13 cellular contexts compared by ENCODE assay signal in the genomic region with DNA sequence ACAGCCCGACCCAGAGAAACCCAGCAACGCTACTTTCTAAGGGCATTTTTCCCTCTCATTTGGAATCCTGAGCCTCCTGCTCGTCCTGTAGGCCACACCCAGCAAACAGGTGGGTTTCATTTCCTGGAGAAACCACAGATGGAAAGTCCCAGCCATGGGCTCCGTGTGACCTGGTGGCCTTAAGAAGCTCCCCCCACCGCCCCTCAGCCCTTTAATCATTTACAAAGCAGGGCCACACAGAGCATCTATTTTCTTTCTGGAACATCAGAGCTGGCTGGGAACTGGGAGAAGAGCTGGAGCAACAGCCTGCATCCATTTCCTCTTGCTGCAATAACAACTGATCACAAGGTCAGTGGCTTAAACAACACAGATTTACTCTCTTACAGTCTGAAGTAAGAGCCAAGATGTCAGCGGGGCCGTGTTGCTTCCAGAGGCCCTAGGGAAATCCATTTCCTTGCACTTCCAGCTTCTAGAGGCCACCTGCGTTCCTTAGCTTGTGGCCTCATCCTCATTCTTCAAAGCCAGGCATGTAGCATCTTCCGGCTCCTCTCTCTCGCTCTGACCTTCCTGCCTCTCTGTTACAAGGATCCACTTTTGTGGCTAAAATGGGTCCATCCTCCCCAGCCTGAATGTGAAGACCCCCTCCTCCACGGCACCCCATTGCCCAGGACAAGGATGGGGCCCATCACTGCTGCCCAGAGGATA. TPM values are rescaled to one million over a fixed set of nuclear protein-coding genes. Genes with fewer than 3 reads are reported as not detected.
DNase-seq lines count a peak whose midpoint lies in the region; ATAC-seq, FAIRE-seq and TF ChIP-seq lines count a peak whose summit lies in the region.
"Had no signal": no experiment of that assay in that cellular context is flagged by ENCODE, and none has a peak within 500 bp of the region (broad histone marks: within the 10 kb centered on the region; RNA-seq: fewer than 3 reads in every experiment).

No MANE protein-coding gene starts in this region.

- no peak for FAIRE-seq in D721Med (lab: Jason Lieb, UNC)

- no peak overlapping the region for H3K27ac Mint-ChIP-seq in CD8-positive, alpha-beta T cell
- H3K27ac Mint-ChIP-seq: natural killer cell treated with Interleukin-12 subunit alpha and Interleukin-12 subunit beta and Interleukin-15 and Interleukin-18, amount 100 ng/mL, for 72 hours had no signal

- H3K27me3 Mint-ChIP-seq in CD8-positive, alpha-beta T cell (ENCODE audit: low read depth): no peaks in the 10 kb centered on the region

- CTCF ChIA-PET in CD8-positive, alpha-beta T cell (lab: Charles Lee): interaction anchor here (0.8 to 1.7 kb wide), 4 partner anchors 9 to 406 kb away, joined by 3 to 4 read pairs (median 3); no protein-coding TSS in a partner anchor

- TF ChIP-seq POLR2A in body of pancreas (IDR thresholded peaks at IDR 0.05): peak in 1 of 3 donors; percentile 4

- H3K27me3 ChIP-seq in CD8-positive, alpha-beta T cell (ENCODE audit: insufficient read depth, low read length): no peaks in the 10 kb centered on the region
- no peaks in the 10 kb centered on the region for H3K27me3 ChIP-seq in MM.1S (replicated peaks; ENCODE audit: insufficient read depth, low read length)
- no peaks in the 10 kb centered on the region for H3K27me3 ChIP-seq in body of pancreas

- no peaks in the 10 kb centered on the region for H3K36me3 Mint-ChIP-seq in CD8-positive, alpha-beta T cell
- H3K36me3 Mint-ChIP-seq: brain; natural killer cell treated with Interleukin-12 subunit alpha and Interleukin-12 subunit beta and Interleukin-15 and Interleukin-18, amount 100 ng/mL, for 72 hours had no signal

- intact Hi-C loops in CD8-positive, alpha-beta T cell (cut with DNase I, micrococcal nuclease): no loop called here
- intact Hi-C loops in body of pancreas (cut with DNase I): no loop called here

- no peak overlapping the region for H3K4me3 Mint-ChIP-seq in CD8-positive, alpha-beta T cell
- H3K4me3 Mint-ChIP-seq: natural killer cell treated with Interleukin-12 subunit alpha and Interleukin-12 subunit beta and Interleukin-15 and Interleukin-18, amount 100 ng/mL, for 72 hours had no signal

- no peaks in the 10 kb centered on the region for H3K9me3 ChIP-seq in CD8-positive, alpha-beta T cell (ENCODE audit: low read length)
- no peaks in the 10 kb centered on the region for H3K9me3 ChIP-seq in MM.1S (replicated peaks; ENCODE audit: insufficient read depth, low read length)
- H3K9me3 ChIP-seq in body of pancreas: no peaks in the 10 kb centered on the region
- H3K9me3 ChIP-seq: thoracic aorta had no signal

- no peaks in the 10 kb centered on the region for H4K20me1 ChIP-seq in MM.1S (ENCODE audit: insufficient read depth, low read length)

- H3K4me2 ChIP-seq in MM.1S (ENCODE audit: low read depth, low read length): peak overlapping the region; percentile 66

- POLR2A ChIA-PET in CD8-positive, alpha-beta T cell (lab: Charles Lee): interaction anchor here (0.6 to 1.5 kb wide), 2 partner anchors 8 to 11 kb away, joined by 4 read pairs; no protein-coding TSS in a partner anchor

- H3K9ac ChIP-seq in MM.1S (ENCODE audit: low read length): peak overlapping the region; percentile 22; the same call in 1 of the 2 replicates

- H3F3A ChIP-seq in MM.1S (ENCODE audit: insufficient read depth, low read length): no peaks in the 10 kb centered on the region

- no peak for TF ChIP-seq CTCF in CD8-positive, alpha-beta T cell (IDR thresholded peaks at IDR 0.05)
- TF ChIP-seq CTCF in MM.1S (IDR thresholded peaks at IDR 0.05; ENCODE audit: low read length): no peak
- TF ChIP-seq CTCF in body of pancreas (IDR thresholded peaks at IDR 0.05): no peak
- TF ChIP-seq CTCF in D721Med (IDR thresholded peaks at IDR 0.05; ENCODE audit: insufficient read depth, missing control alignments): no peak

- no peak overlapping the region for H3K27ac ChIP-seq in CD8-positive, alpha-beta T cell (ENCODE audit: low read depth, low read length)
- peak overlapping the region; percentile 49 for H3K27ac ChIP-seq in MM.1S (ENCODE audit: low read length)
- H3K27ac ChIP-seq in body of pancreas: peak overlapping the region in 2 of 4 donors; percentile 29 to 41
- H3K27ac ChIP-seq: thoracic aorta had no signal

- peak; percentile 27 for ATAC-seq in CD8-positive, alpha-beta T cell
- ATAC-seq in GM18498 (IDR thresholded peaks at IDR 0.05; ENCODE audit: unreplicated experiment): peak; percentile 50
- peak; percentile 49 for ATAC-seq in body of pancreas

- peaks cover 30% of the 10 kb centered on the region for H3K4me1 Mint-ChIP-seq in CD8-positive, alpha-beta T cell (ENCODE audit: low read depth)

- WGBS in body of pancreas, 2 donors: 78 to 87% methylated on average over 9 to 11 of the region's 11 CpGs

- H3K4me3 ChIP-seq in CD8-positive, alpha-beta T cell (ENCODE audit: low read depth, low read length): no peak overlapping the region
- H3K4me3 ChIP-seq in MM.1S (ENCODE audit: low read length) (peak overlapping the region; percentile 20), body of pancreas (no peak overlapping the region)
- H3K4me3 ChIP-seq: thoracic aorta had no signal

- H3K9me2 ChIP-seq in MM.1S (replicated peaks; ENCODE audit: insufficient read depth, low read length): no peaks in the 10 kb centered on the region

- no peaks in the 10 kb centered on the region for H3K9me3 Mint-ChIP-seq in CD8-positive, alpha-beta T cell
- H3K9me3 Mint-ChIP-seq: natural killer cell treated with Interleukin-12 subunit alpha and Interleukin-12 subunit beta and Interleukin-15 and Interleukin-18, amount 100 ng/mL, for 72 hours had no signal

- H3K79me2 ChIP-seq in MM.1S (ENCODE audit: low read length): no peaks in the 10 kb centered on the region

- peak overlapping the region; percentile 59 for H2AFZ ChIP-seq in MM.1S (ENCODE audit: low read length)

- H3K4me1 ChIP-seq in CD8-positive, alpha-beta T cell (ENCODE audit: insufficient read depth, low read length): peaks cover 28% of the 10 kb centered on the region
- peaks cover 47% of the 10 kb centered on the region for H3K4me1 ChIP-seq in MM.1S (ENCODE audit: low read length)
- H3K4me1 ChIP-seq in body of pancreas: no peaks in the 10 kb centered on the region

- H3K36me3 ChIP-seq in CD8-positive, alpha-beta T cell (ENCODE audit: insufficient read depth, low read length): no peaks in the 10 kb centered on the region
- H3K36me3 ChIP-seq in MM.1S (replicated peaks; ENCODE audit: insufficient read depth, low read length) (no peaks in the 10 kb centered on the region), body of pancreas (replicated peaks in 1 of 2; ENCODE audit: insufficient read depth in 1 of 2, low read depth in 2 of 2) (no peaks in the 10 kb centered on the region)
- H3K36me3 ChIP-seq: thoracic aorta had no signal

- no peak for DNase-seq in CD8-positive, alpha-beta T cell
- DNase-seq in MM.1S (peak; percentile 92), body of pancreas (peak in 1 of 4 donors; percentile 54), D721Med (ENCODE audit: insufficient read length, low spot score) (no peak), putamen (ENCODE audit: low spot score) (no peak), superior temporal gyrus (ENCODE audit: extremely low spot score) (no peak), T1000 (lab: John Stamatoyannopoulos, UW) (no peak)
- DNase-seq: NCI-H2081 treated with DMSO at 0.1 percent for 48 hours, Right ventricle myocardium superior had no signal

RNA-seq across cellular contexts. Expression of a gene that starts 40.5 kb away (rescaled TPM):
- under 1 TPM in 1 of 2 experiments, not detected in 1; 0.19 TPM for total RNA-seq in CD8-positive, alpha-beta T cell
- not detected for total RNA-seq in body of pancreas
- total RNA-seq: natural killer cell treated with Interleukin-12 subunit alpha and Interleukin-12 subunit beta and Interleukin-15 and Interleukin-18, amount 100 ng/mL, for 72 hours; Right ventricle myocardium superior; thoracic aorta had no signal

RNA-seq across cellular contexts. Expression of a gene that starts 45.6 kb away (rescaled TPM):
- 10 to 100 TPM; 48.1 to 51.1 TPM for total RNA-seq in CD8-positive, alpha-beta T cell
- total RNA-seq in body of pancreas: 10 to 100 TPM; 11.2 to 14.5 TPM
